ENCODE assay signal across 12 cellular contexts in the genomic region with DNA sequence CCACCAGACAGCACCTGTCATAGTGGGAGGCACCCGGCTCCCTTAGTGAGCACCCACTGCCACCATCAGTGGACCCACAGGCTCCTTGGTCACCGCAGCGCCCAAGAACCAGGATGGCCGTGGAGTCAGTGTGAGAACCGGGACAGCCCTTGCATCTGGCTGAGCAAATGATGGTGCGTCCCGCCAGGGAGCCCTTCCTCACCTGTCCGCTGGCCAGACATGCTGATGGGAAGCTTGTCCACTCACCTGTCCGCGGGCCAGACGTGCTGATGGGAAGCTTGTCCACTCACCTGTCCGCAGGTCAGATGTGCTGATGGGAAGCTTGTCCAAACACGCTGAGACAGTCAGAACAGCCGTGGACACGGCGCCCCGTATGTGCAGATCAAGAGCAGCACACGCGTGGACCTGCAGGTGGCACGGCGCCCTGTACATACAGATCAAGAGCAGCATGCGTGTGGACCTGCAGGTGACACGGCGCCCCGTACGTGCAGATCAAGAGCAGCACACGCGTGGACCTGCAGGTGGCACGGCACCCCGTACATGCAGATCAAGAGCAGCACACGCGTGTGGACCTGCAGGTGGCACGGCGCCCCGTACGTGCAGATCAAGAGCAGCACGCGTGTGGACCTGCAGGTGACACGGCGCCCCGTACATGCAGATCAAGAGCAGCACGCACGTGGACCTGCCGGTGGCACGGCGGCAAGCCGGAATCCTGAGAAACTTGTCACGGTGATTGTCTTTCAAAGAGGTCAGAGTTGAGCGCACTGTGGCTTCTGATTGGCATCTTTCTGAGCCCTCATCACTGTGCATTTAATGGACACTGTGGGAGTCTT.
"Had no signal": no experiment of that assay in that cellular context is flagged by ENCODE, and none has a peak within 500 bp of the region (broad histone marks: within the 10 kb centered on the region; RNA-seq: fewer than 3 reads in every experiment).

No MANE protein-coding gene starts in this region.

- ATAC-seq: left colon had no signal

- H3K4me3 ChIP-seq: adrenal gland, stomach had no signal

- DNase-seq: activated CD4-positive, alpha-beta T cell treated with anti-CD3 and anti-CD28 coated beads, Interleukin-2, amount 10 ng/mL, durations not matched to agents 7 days and 5 days; activated CD4-positive, CD25-positive, alpha-beta regulatory T cell; activated naive CD4-positive, alpha-beta T cell treated with anti-CD3 and anti-CD28 coated beads, Interleukin-2, amount 50 U/mL, for 16 hours; central memory CD4-positive, alpha-beta T cell; glutamatergic neuron; left colon; stimulated activated CD4-positive, alpha-beta T cell treated with anti-CD3 and anti-CD28 coated beads, Interleukin-4, amount 100 ng/mL, for 24 hours; stomach had no signal

- H3K9me3 ChIP-seq: adrenal gland, stomach had no signal

- H3K27ac Mint-ChIP-seq: T-helper 1 cell treated with Interleukin-12 subunit alpha and Interleukin-12 subunit beta and Interleukin-4 antibody, amounts not matched to agents 30 μg/mL and 1 μg/mL, for 36 hours had no signal

- H3K27ac ChIP-seq: stomach had no signal

- H3K27me3 Mint-ChIP-seq: activated CD4-positive, alpha-beta T cell treated with anti-CD3 and anti-CD28 coated beads, Interleukin-2, amount 10 ng/mL, durations not matched to agents 7 days and 5 days; dendritic cell treated with granulocyte-macrophage colony-stimulating factor and Interleukin-4, amounts not matched to agents 40 ng/mL and 50 ng/mL, for 4 days had no signal

- H3K27me3 ChIP-seq: adrenal gland, stomach had no signal

- H3K4me3 Mint-ChIP-seq: activated CD4-positive, alpha-beta T cell treated with anti-CD3 and anti-CD28 coated beads, Interleukin-2, amount 10 ng/mL, durations not matched to agents 7 days and 5 days; dendritic cell treated with granulocyte-macrophage colony-stimulating factor and Interleukin-4, amounts not matched to agents 40 ng/mL and 50 ng/mL, for 4 days; nephron; T-helper 1 cell treated with Interleukin-12 subunit alpha and Interleukin-12 subunit beta and Interleukin-4 antibody, amounts not matched to agents 30 μg/mL and 1 μg/mL, for 36 hours had no signal

- H3K4me1 Mint-ChIP-seq: activated CD4-positive, alpha-beta T cell treated with anti-CD3 and anti-CD28 coated beads, Interleukin-2, amount 10 ng/mL, durations not matched to agents 7 days and 5 days had no signal

- H3K9me3 Mint-ChIP-seq: activated CD4-positive, alpha-beta T cell treated with anti-CD3 and anti-CD28 coated beads, Interleukin-2, amount 10 ng/mL, durations not matched to agents 7 days and 5 days; dendritic cell treated with granulocyte-macrophage colony-stimulating factor and Interleukin-4, amounts not matched to agents 40 ng/mL and 50 ng/mL, for 4 days; nephron; T-helper 1 cell treated with Interleukin-12 subunit alpha and Interleukin-12 subunit beta and Interleukin-4 antibody, amounts not matched to agents 30 μg/mL and 1 μg/mL, for 36 hours had no signal
